Comparison of ENCODE assay signal across 25 cellular contexts in the genomic region with DNA sequence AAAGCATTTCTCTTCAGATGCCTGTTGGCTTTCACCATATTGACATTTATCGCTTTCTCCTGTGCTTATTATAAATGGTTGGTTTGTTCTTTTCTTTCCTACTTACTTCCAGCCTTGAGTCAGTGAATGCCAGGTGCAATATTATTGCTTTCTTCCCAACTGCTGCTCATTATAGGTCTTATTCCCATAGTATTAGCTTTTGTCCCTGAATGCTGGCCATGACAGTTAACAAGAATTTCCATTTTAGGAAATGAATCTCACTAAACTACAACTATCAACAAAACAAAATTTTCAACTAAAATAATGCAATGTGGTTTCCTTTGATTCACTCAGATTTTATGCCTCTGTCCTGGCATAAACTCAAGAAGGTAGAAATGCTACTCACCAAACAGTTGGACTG.
"Had no signal": no experiment of that assay in that cellular context is flagged by ENCODE, and none has a peak within 500 bp of the region (broad histone marks: within the 10 kb centered on the region; RNA-seq: fewer than 3 reads in every experiment).

No MANE protein-coding gene starts in this region.

- ATAC-seq: activated CD8-positive, alpha-beta memory T cell treated with anti-CD3 and anti-CD28 coated beads, Interleukin-2, amount 10 ng/mL, durations not matched to agents 7 days and 5 days; activated T-cell treated with anti-CD3 and anti-CD28 coated beads, Interleukin-2, amount 50 U/mL, for 72 hours; activated T-helper 17 cell treated with anti-CD3 and anti-CD28 coated beads, Interleukin-2, amount 50 U/mL, for 72 hours had no signal

- DNase-seq: activated CD4-positive, alpha-beta memory T cell treated with anti-CD3 and anti-CD28 coated beads, Interleukin-2, amount 10 ng/mL, durations not matched to agents 7 days and 5 days; activated CD4-positive, alpha-beta T cell treated with anti-CD3 and anti-CD28 coated beads for 1 hour; activated CD4-positive, CD25-positive, alpha-beta regulatory T cell; activated CD8-positive, alpha-beta memory T cell treated with anti-CD3 and anti-CD28 coated beads for 24 hours; activated CD8-positive, alpha-beta memory T cell treated with anti-CD3 and anti-CD28 coated beads, Interleukin-2, amount 10 ng/mL, durations not matched to agents 7 days and 5 days; activated CD8-positive, alpha-beta memory T cell treated with anti-CD3 and anti-CD28 coated beads, Interleukin-2, amount 50 U/mL, for 48 hours; activated effector memory CD4-positive, alpha-beta T cell treated with anti-CD3 and anti-CD28 coated beads, Interleukin-2, amount 50 U/mL, for 16 hours; activated naive CD4-positive, alpha-beta T cell; activated naive CD4-positive, alpha-beta T cell treated with anti-CD3 and anti-CD28 coated beads, Interleukin-2, amount 50 U/mL, for 16 hours; activated naive CD8-positive, alpha-beta T cell treated with anti-CD3 and anti-CD28 coated beads for 36 hours; aorta; colonic mucosa; MG63; NCI-H187 treated with DMSO at 0.1 percent for 48 hours; NCI-H345; NCI-H524 treated with DMSO at 0.1 percent for 48 hours; Right ventricle myocardium superior; T1000 had no signal

- H3K36me3 ChIP-seq: cardiac muscle cell, colonic mucosa, MG63, WERI-Rb-1 had no signal

- H3K9me3 ChIP-seq: colonic mucosa, MG63 had no signal

- H3K4me3 ChIP-seq: cardiac muscle cell, colonic mucosa, MG63, PC-9, SK-N-MC had no signal

- H3K4me2 ChIP-seq: PC-9 had no signal

- H3K27ac ChIP-seq: cardiac muscle cell, colonic mucosa, PC-9, SK-N-MC, WERI-Rb-1 had no signal

- FAIRE-seq: RCC 7860 had no signal

- H3K4me1 ChIP-seq: colonic mucosa had no signal

- H2AFZ ChIP-seq: PC-9 had no signal

- H3K27me3 ChIP-seq: cardiac muscle cell, MG63 had no signal
